1 cellular context compared by ENCODE assay signal in the genomic region with DNA sequence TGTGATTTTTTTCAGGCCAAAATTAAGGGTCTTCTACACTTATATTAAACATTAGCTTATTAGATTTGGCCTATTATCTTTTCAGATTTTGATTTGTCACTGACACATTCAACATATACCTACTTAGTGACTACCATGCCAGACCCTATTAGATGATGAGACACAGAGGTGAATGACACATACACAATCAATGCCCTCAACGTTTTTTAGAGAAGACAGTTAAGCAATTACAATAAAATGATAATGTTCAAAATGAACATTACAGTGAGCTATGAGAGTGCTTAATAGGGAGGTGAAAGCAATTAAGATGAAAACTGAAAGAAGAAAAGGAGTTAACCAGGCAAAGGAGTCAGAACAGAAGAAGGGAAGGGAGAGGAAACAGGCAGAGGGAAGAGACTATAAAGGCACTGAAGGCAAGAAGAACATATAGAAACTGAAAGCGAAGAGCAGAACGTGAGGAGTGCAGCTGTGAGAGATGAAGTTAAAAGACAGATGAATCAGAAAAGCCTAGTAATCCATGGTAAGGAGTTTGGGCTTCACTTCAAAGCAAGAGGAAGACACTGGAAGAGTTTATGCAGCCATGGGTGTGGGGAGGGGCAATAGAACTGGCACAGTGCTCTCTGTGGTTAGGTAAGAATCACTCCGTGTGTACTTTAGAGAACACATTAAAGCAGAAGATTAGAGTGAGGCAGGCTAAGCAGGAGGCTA.
TF ChIP-seq lines count a peak whose summit lies in the region.

No MANE protein-coding gene starts in this region.

TF ChIP-seq in IMR-90, 13 proteins besides CTCF, POLR2A, EP300 and RAD21 (continued from another document):
- no peak for TF ChIP-seq MAZ (IDR thresholded peaks at IDR 0.05; ENCODE audit: borderline replicate concordance, low read depth, low read length)
- no peak for TF ChIP-seq CEBPB (IDR thresholded peaks at IDR 0.05; ENCODE audit: low read depth, low read length)
- no peak for TF ChIP-seq FOS (IDR thresholded peaks at IDR 0.05; ENCODE audit: low read depth, low read length)
- no peak for TF ChIP-seq CHD1 (IDR thresholded peaks at IDR 0.05; ENCODE audit: low read depth, low read length)
- no peak for TF ChIP-seq MXI1 (IDR thresholded peaks at IDR 0.05; ENCODE audit: borderline replicate concordance, low read depth, low read length)
- TF ChIP-seq NFE2L2 (IDR thresholded peaks at IDR 0.05; ENCODE audit: low read depth, low read length), result no peak
- TF ChIP-seq SMC3 (IDR thresholded peaks at IDR 0.05; ENCODE audit: low read depth, low read length), result no peak
- TF ChIP-seq, protein P1, sequence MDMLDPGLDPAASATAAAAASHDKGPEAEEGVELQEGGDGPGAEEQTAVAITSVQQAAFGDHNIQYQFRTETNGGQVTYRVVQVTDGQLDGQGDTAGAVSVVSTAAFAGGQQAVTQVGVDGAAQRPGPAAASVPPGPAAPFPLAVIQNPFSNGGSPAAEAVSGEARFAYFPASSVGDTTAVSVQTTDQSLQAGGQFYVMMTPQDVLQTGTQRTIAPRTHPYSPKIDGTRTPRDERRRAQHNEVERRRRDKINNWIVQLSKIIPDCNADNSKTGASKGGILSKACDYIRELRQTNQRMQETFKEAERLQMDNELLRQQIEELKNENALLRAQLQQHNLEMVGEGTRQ (IDR thresholded peaks at IDR 0.05; ENCODE audit: low read depth, low read length), result no peak
- no peak for TF ChIP-seq MAFK (IDR thresholded peaks at IDR 0.05; ENCODE audit: low read depth, low read length)
